In the genomic region with DNA sequence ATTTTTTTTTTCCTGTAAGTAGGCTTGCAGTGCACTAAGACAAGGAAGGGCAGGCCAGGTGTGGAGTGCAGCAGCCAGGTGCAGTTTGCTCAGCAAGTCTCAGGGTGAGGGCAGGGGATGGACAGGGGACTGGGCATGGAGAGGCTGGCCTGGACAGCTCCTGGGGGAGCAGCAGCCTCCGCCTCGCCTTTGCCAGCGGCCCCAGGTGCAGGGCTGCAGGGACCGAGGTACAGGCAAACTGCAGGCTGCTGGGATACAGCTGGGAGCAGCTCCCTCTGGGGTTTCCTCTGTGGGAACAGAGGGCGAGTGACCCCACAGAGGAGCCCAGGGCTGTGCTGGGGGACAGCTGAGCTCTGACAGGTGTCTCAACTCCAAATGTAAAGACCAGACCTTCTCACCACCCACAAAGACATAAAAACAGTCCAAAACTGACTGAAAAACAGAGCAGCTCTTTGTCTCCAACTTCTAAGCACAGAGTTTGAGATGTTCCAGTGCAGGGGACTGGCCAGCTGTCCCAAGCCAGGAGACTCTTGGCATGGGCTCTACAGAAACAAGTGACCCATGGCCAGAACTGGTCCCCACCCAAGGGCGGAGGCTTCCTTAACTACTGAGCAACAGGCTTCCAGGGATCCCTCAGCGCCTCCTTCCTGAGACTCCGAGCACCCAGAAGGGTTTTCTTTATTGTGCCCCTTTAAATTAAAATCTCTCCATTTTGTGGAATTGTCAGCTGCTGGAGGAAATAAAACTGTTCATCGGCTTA, we compare ENCODE assay signal across 29 cellular contexts. TPM values are rescaled to one million over a fixed set of nuclear protein-coding genes. Genes with fewer than 3 reads are reported as not detected.
"Had no signal": no experiment of that assay in that cellular context is flagged by ENCODE, and none has a peak within 500 bp of the region (broad histone marks: within the 10 kb centered on the region; RNA-seq: fewer than 3 reads in every experiment).

No MANE protein-coding gene starts in this region.

- H3K9me3 ChIP-seq: MG63 had no signal

- H3K27ac ChIP-seq: VCaP had no signal

- H3K4me3 ChIP-seq: MG63 had no signal

- H3K36me3 ChIP-seq: MG63 had no signal

- ATAC-seq: activated CD8-positive, alpha-beta memory T cell treated with anti-CD3 and anti-CD28 coated beads, Interleukin-2, amount 10 ng/mL, durations not matched to agents 7 days and 5 days; activated naive CD8-positive, alpha-beta T cell treated with anti-CD3 and anti-CD28 coated beads, Interleukin-2, amount 50 U/mL, for 24 hours; SK-N-SH treated with all-trans-retinoic acid at 6 μM for 48 hours; T-cell; T-helper 17 cell had no signal

- DNase-seq: activated B cell treated with CpG ODN at 0.5 μM for 24 hours; activated CD4-positive, alpha-beta memory T cell treated with anti-CD3 and anti-CD28 coated beads, Interleukin-2, amount 10 ng/mL, durations not matched to agents 7 days and 5 days; activated CD4-positive, alpha-beta T cell treated with anti-CD3 and anti-CD28 coated beads for 1 hour; activated CD4-positive, alpha-beta T cell treated with anti-CD3 and anti-CD28 coated beads for 48 hours; activated CD8-positive, alpha-beta memory T cell treated with anti-CD3 and anti-CD28 coated beads for 24 hours; activated CD8-positive, alpha-beta memory T cell treated with anti-CD3 and anti-CD28 coated beads, Interleukin-2, amount 10 ng/mL, durations not matched to agents 7 days and 5 days; activated CD8-positive, alpha-beta memory T cell treated with anti-CD3 and anti-CD28 coated beads, Interleukin-2, amount 50 U/mL, for 48 hours; activated effector memory CD4-positive, alpha-beta T cell treated with Interleukin-2 at 50 U/mL for 16 hours; activated naive CD4-positive, alpha-beta T cell treated with anti-CD3 and anti-CD28 coated beads, Interleukin-2, amount 10 ng/mL, durations not matched to agents 7 days and 5 days; activated naive CD8-positive, alpha-beta T cell treated with anti-CD3 and anti-CD28 coated beads, Interleukin-2, amount 50 U/mL, for 24 hours; activated T-cell treated with anti-CD3 and anti-CD28 coated beads, Interleukin-2, amount 50 U/mL, for 48 hours; anterior cingulate cortex; Kasumi-1; KG1; MG63; NCI-H1048; NCI-H1105 treated with DMSO at 0.1 percent for 48 hours; NCI-H1436; NCI-H1694; NCI-H1930; NCI-H345; NCI-H524 treated with DMSO at 0.1 percent for 48 hours; SIG-M5; T-cell; T-helper 17 cell had no signal

- H3K27me3 ChIP-seq: MG63 had no signal

RNA-seq across cellular contexts. Expression of gene AJAP1, which starts 27.7 kb away (rescaled TPM):
- total RNA-seq: activated B cell treated with CpG ODN at 0.5 μM for 24 hours; activated CD4-positive, alpha-beta memory T cell treated with anti-CD3 and anti-CD28 coated beads, Interleukin-2, amount 10 ng/mL, durations not matched to agents 7 days and 5 days; activated CD8-positive, alpha-beta memory T cell treated with anti-CD3 and anti-CD28 coated beads, Interleukin-2, amount 10 ng/mL, durations not matched to agents 7 days and 5 days; NCI-H460; SK-MEL-5; T-helper 17 cell had no signal
